ENCODE assay signal across 8 cellular contexts in the genomic region with DNA sequence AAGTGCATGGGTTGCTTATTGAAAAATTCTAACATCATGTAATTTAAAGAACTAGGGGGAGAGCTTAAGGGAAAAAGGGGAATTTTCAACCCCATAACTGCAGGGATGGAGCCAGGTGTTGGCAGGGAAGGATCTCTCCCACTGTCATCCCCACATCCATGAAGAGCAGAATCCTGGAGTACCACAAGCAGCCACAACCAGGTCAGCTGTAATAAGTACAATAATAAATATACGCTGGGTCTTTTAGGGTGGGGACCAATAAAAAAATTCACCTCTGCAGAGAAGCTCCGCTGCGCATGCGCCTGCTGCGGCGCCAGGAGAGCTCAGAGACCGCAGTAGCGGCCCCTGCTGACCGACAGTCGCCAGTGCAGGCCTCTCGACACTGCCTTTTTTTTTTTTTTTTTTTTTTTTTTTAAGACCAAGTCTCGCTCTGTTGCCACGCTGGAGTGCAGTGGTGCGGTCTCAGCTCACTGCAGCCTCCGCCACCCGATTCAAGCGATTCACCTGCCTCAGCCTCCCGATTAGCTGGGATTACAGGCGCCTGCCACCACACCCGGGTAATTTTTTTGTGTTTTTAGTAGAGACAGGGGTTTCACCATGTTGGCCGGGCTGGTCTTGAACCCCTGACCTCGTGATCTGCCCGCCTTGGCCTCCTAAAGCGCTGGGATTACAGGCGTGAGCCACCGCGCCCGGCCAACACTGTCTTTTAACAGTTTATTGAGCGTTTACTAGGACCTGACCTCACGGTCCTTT. TPM values are rescaled to one million over a fixed set of nuclear protein-coding genes. Genes with fewer than 3 reads are reported as not detected.
DNase-seq lines count a peak whose midpoint lies in the region; ATAC-seq and TF ChIP-seq lines count a peak whose summit lies in the region.

No MANE protein-coding gene starts in this region.

- H3K27ac ChIP-seq in heart right ventricle = peak overlapping the region in 6 of 10 donors; percentile 34 to 100 (median 94)

- H3K9me3 Mint-ChIP-seq in T-cell (no peaks in the 10 kb centered on the region), type B pancreatic cell (no peaks in the 10 kb centered on the region)
- H3K9me3 Mint-ChIP-seq in activated naive CD8-positive, alpha-beta T cell treated with anti-CD3 and anti-CD28 coated beads, Interleukin-2, amount 50 U/mL, for 24 hours = peaks cover 4% of the 10 kb centered on the region

- 10% methylated on average over 30 of the region's 30 CpGs for WGBS in heart right ventricle, 2 donors

- H3K27ac Mint-ChIP-seq in T-cell (peak overlapping the region; percentile 82 to 85), type B pancreatic cell (peak overlapping the region; percentile 93)
- H3K27ac Mint-ChIP-seq in activated naive CD8-positive, alpha-beta T cell treated with anti-CD3 and anti-CD28 coated beads, Interleukin-2, amount 50 U/mL, for 24 hours = peak overlapping the region; percentile 83

- POLR2A ChIA-PET in T-cell (lab: Charles Lee) = interaction anchor here (0.6 to 1.4 kb wide), 11 partner anchors 17 to 415 kb away, joined by 3 to 13 read pairs (median 5); a partner anchor contains a TSS

- DNase-seq in Ammon's horn (ENCODE audit: low spot score) (peak; percentile 78), NCI-H146 (lab: John Stamatoyannopoulos, UW) (peak; percentile 84), T-cell (peak; percentile 78 to 92 (median 87)), heart right ventricle (peak; percentile 85 to 91), posterior vena cava (ENCODE audit: low spot score) (peak; percentile 96), type B pancreatic cell (ENCODE audit: extremely low spot score, unreplicated experiment) (peak; percentile 91)
- peak; percentile 89 for DNase-seq in activated naive CD8-positive, alpha-beta T cell treated with anti-CD3 and anti-CD28 coated beads, Interleukin-2, amount 50 U/mL, for 24 hours

- H3K36me3 ChIP-seq in heart right ventricle = peaks cover 4 to 16% (median 14%) of the 10 kb centered on the region in 9 donors

- H3K4me3 Mint-ChIP-seq in T-cell = peak overlapping the region; percentile 75 to 95 (median 92)
- peak overlapping the region; percentile 98 for H3K4me3 Mint-ChIP-seq in activated naive CD8-positive, alpha-beta T cell treated with anti-CD3 and anti-CD28 coated beads, Interleukin-2, amount 50 U/mL, for 24 hours
- peak overlapping the region; percentile 83 for H3K4me3 Mint-ChIP-seq in type B pancreatic cell

- peak; percentile 36 for ATAC-seq in GM21529 (IDR thresholded peaks at IDR 0.05; ENCODE audit: unreplicated experiment)
- peak; percentile 29 to 50 (median 31) for ATAC-seq in T-cell (replicated peaks in 1 of 4)
- peak; percentile 20 for ATAC-seq in activated naive CD8-positive, alpha-beta T cell treated with anti-CD3 and anti-CD28 coated beads, Interleukin-2, amount 50 U/mL, for 24 hours
- peak in 6 of 8 donors; percentile 2 to 36 (median 14) for ATAC-seq in heart right ventricle

- no peaks in the 10 kb centered on the region for H3K27me3 ChIP-seq in heart right ventricle

- H3K9me3 ChIP-seq in heart right ventricle = no peaks in the 10 kb centered on the region

- intact Hi-C loops in heart right ventricle (cut with DNase I) (loop anchor here (2.0 to 10.0 kb wide), 11 partner anchors 75 to 225 kb away; a partner anchor contains a TSS), posterior vena cava (cut with DNase I) (loop anchor here (5.0 to 10.0 kb wide), 2 partner anchors 215 to 217 kb away; no protein-coding TSS in a partner anchor)

- H3K4me3 ChIP-seq in heart right ventricle = peak overlapping the region in 6 of 10 donors; percentile 5 to 100 (median 89)

- H3K4me1 Mint-ChIP-seq in T-cell (peaks cover 48 to 52% (median 49%) of the 10 kb centered on the region in 3 donors), type B pancreatic cell (ENCODE audit: unreplicated experiment) (peaks cover 37% of the 10 kb centered on the region)
- peaks cover 56% of the 10 kb centered on the region for H3K4me1 Mint-ChIP-seq in activated naive CD8-positive, alpha-beta T cell treated with anti-CD3 and anti-CD28 coated beads, Interleukin-2, amount 50 U/mL, for 24 hours

- H3K27me3 Mint-ChIP-seq in T-cell (no peaks in the 10 kb centered on the region), type B pancreatic cell (peaks cover 3% of the 10 kb centered on the region)
- H3K27me3 Mint-ChIP-seq in activated naive CD8-positive, alpha-beta T cell treated with anti-CD3 and anti-CD28 coated beads, Interleukin-2, amount 50 U/mL, for 24 hours = peaks cover 1% of the 10 kb centered on the region

- CTCF ChIA-PET in T-cell (lab: Charles Lee) = interaction anchor here (0.5 to 1.7 kb wide), 35 partner anchors 12 to 1735 kb away, joined by 3 to 21 read pairs (median 5); a partner anchor contains a TSS

- TF ChIP-seq CTCF in heart right ventricle (IDR thresholded peaks at IDR 0.05) = peak; percentile 84 to 94 (median 90)
- peak; percentile 86 for TF ChIP-seq CTCF in type B pancreatic cell (conservative IDR thresholded peaks at IDR 0.05)

- peaks cover 22% of the 10 kb centered on the region for H3K36me3 Mint-ChIP-seq in T-cell
- peaks cover 25% of the 10 kb centered on the region for H3K36me3 Mint-ChIP-seq in activated naive CD8-positive, alpha-beta T cell treated with anti-CD3 and anti-CD28 coated beads, Interleukin-2, amount 50 U/mL, for 24 hours (ENCODE audit: low read depth)
- H3K36me3 Mint-ChIP-seq in type B pancreatic cell = peaks cover 20% of the 10 kb centered on the region

- peaks cover 6 to 46% (median 40%) of the 10 kb centered on the region in 9 donors for H3K4me1 ChIP-seq in heart right ventricle

RNA-seq across cellular contexts. Expression of a gene that starts 2.5 kb away (rescaled TPM):
- total RNA-seq in T-cell (1,000 to 10,000 TPM; 2,379 to 2,775 (median 2,439) TPM), heart right ventricle (1,000 to 10,000 TPM; 1,845 to 2,887 (median 2,645) TPM), posterior vena cava (1,000 to 10,000 TPM; 1,536 to 1,555 TPM), type B pancreatic cell (ENCODE audit: low replicate concordance) (2,827 and 2,929 TPM in 2 replicates)
- polyA plus RNA-seq in heart right ventricle = 1,000 to 10,000 TPM in 1 of 2 donors, 100 to 1,000 TPM in 1; 704 to 1,279 TPM

RNA-seq across cellular contexts. Expression of a gene that starts 16.9 kb away (rescaled TPM):
- total RNA-seq in T-cell (10 to 100 TPM; 30.3 to 51.2 (median 44.9) TPM), heart right ventricle (100 to 1,000 TPM in 5 of 10 donors, 10 to 100 TPM in 5; 72.5 to 222 (median 99.5) TPM), posterior vena cava (10 to 100 TPM; 64.5 to 94.9 TPM), type B pancreatic cell (ENCODE audit: low replicate concordance) (83.5 and 93.0 TPM in 2 replicates)
- polyA plus RNA-seq in heart right ventricle = 100 to 1,000 TPM; 140 to 214 TPM

RNA-seq across cellular contexts. Expression of a gene that starts 19.7 kb away (rescaled TPM):
- 10 to 100 TPM; 21.8 to 42.6 (median 31.4) TPM for total RNA-seq in T-cell
- total RNA-seq in heart right ventricle = 10 to 100 TPM; 11.5 to 22.8 (median 14.3) TPM
- polyA plus RNA-seq in heart right ventricle = 10 to 100 TPM in 1 of 2 donors, 1 to 10 TPM in 1; 8.5 to 10.5 TPM
- 10 to 100 TPM; 14.4 to 16.1 TPM for total RNA-seq in posterior vena cava
- 39.8 and 42.3 TPM in 2 replicates for total RNA-seq in type B pancreatic cell (ENCODE audit: low replicate concordance)

RNA-seq across cellular contexts. Expression of a gene that starts 54.9 kb away (rescaled TPM):
- not detected for total RNA-seq in T-cell
- 1,000 to 10,000 TPM in 1 of 10 donors, 100 to 1,000 TPM in 9; 241 to 2,570 (median 640) TPM for total RNA-seq in heart right ventricle
- 1,000 to 10,000 TPM; 1,128 to 1,168 TPM for polyA plus RNA-seq in heart right ventricle
- total RNA-seq in posterior vena cava = 1 to 10 TPM in 1 of 2 donors, under 1 TPM in 1; 0.51 to 2.3 TPM
- total RNA-seq in type B pancreatic cell (ENCODE audit: low replicate concordance) = 0.65 TPM in 1 of 2 replicates, not detected in the other

Comparison
In these comparisons a context has a peak if more than half of its experiments do, and no peak if none do; other contexts are left out.
1. Peak in every context shown above with its lines: DNase-seq, ATAC-seq, H3K4me3 ChIP-seq and H3K27ac ChIP-seq.